ENCODE assay signal across 14 cellular contexts in the genomic region with DNA sequence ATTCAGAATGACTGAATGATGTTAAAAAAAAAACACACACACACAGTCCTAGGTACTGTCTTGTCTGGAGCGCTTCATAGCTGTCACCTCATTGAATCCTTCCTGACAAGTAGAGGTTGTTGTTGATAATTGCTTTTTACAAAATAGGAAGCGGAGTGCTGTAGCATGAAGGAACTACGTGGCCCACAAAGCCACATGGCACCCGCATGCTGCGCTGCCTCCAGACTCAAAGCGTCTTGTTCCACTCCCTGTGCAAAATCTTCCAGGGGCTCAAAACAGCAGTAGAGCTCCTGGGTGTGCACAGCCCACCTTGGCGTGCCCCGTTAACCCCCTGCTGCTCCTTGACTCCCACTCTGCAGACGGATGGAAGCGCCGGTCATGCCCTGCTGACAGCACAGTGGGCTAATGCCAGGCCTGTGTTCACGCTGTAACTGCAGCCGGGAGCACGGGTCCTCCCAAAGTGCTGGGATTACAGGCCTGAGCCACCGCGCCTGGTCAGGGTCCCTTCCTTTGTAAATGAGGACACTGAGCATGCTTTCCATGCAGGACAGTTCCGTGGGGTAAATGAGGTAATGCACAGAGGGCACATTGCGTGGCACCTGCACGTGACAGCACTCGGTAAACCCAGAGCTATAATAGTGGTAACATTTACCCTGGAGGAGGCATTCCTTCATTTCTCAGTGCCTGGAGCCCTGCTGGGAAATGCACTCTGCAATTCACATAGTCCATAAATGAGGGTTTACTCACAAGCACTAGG.
DNase-seq lines count a peak whose midpoint lies in the region; ATAC-seq and TF ChIP-seq lines count a peak whose summit lies in the region.
"Had no signal": no experiment of that assay in that cellular context is flagged by ENCODE, and none has a peak within 500 bp of the region (broad histone marks: within the 10 kb centered on the region; RNA-seq: fewer than 3 reads in every experiment).

No MANE protein-coding gene starts in this region.

- TF ChIP-seq CTCF in IMR-90 (conservative IDR thresholded peaks at IDR 0.05; ENCODE audit: low read depth, low read length): no peak
- TF ChIP-seq CTCF in choroid plexus epithelial cell (conservative IDR thresholded peaks at IDR 0.05; ENCODE audit: low read depth, low read length): no peak

- H3K23ac ChIP-seq in IMR-90 (ENCODE audit: low read depth, low read length): no peak overlapping the region

- no peak overlapping the region for H2AFZ ChIP-seq in IMR-90 (replicated peaks; ENCODE audit: low read length, poor library complexity)

- no peak for TF ChIP-seq POLR2A in IMR-90 (IDR thresholded peaks at IDR 0.05; ENCODE audit: low read depth, low read length)

- no peak overlapping the region for H2BK5ac ChIP-seq in IMR-90 (ENCODE audit: low read depth, low read length, poor library complexity, severe bottlenecking)

- H2BK20ac ChIP-seq in IMR-90 (ENCODE audit: low read depth, low read length): no peak overlapping the region

- DNase-seq in activated effector memory CD4-positive, alpha-beta T cell treated with anti-CD3 and anti-CD28 coated beads, Interleukin-2, amount 50 U/mL, for 16 hours: peak; percentile 56
- DNase-seq in activated effector memory CD4-positive, alpha-beta T cell treated with Interleukin-2 at 50 U/mL for 16 hours: no peak
- DNase-seq in IMR-90: no peak
- peak; percentile 6 for DNase-seq in choroid plexus epithelial cell (ENCODE audit: low read depth)
- DNase-seq in putamen (ENCODE audit: low spot score): peak; percentile 12
- DNase-seq in NCI-H1105 (lab: John Stamatoyannopoulos, UW): no peak
- DNase-seq: COR-L47; NCI-H1105 treated with DMSO at 0.1 percent for 48 hours; stimulated activated CD4-positive, alpha-beta T cell treated with anti-CD3 and anti-CD28 coated beads, Interleukin-1b, Interleukin-23, amount 100 ng/mL, for 48 hours; T-helper 2 cell had no signal

- dilution Hi-C loops in IMR-90 (cut with HindIII; ENCODE audit: low sequenced_read_pairs, unreplicated experiment): no loop called here

- no peaks in the 10 kb centered on the region for H4K20me1 ChIP-seq in IMR-90 (ENCODE audit: insufficient read depth, low read length)

- CTCF ChIA-PET in IMR-90 (lab: Yijun Ruan, JAX): no interaction called here

- 89% methylated on average over 9 of the region's 20 CpGs; no CpG with 5 or more reads in 1 of the 2 experiments for WGBS in IMR-90 (ENCODE audit: extremely low coverage in 2 of 2, insufficient read length in 1 of 2), 2 experiments

- no peak overlapping the region for H2BK120ac ChIP-seq in IMR-90 (ENCODE audit: low read depth, low read length)

- no peak overlapping the region for H2AK5ac ChIP-seq in IMR-90 (ENCODE audit: low read depth, low read length)

- H3K36me3 ChIP-seq in IMR-90 (ENCODE audit: control insufficient read depth, insufficient read depth, low read length): no peaks in the 10 kb centered on the region
- H3K36me3 ChIP-seq: suprapubic skin had no signal

- in situ Hi-C loops in IMR-90 (cut with MboI; ENCODE audit: low sequenced_read_pairs): no loop called here

- no peaks in the 10 kb centered on the region; the same call in 1 of the 2 replicates for H3K27me3 ChIP-seq in IMR-90 (ENCODE audit: control insufficient read depth, insufficient read depth, low read length)

- no peaks in the 10 kb centered on the region for H3K4me1 ChIP-seq in IMR-90 (ENCODE audit: control insufficient read depth, insufficient read depth, low read length)
- H3K4me1 ChIP-seq: suprapubic skin had no signal

- no peak overlapping the region for H4K5ac ChIP-seq in IMR-90 (ENCODE audit: low read depth, low read length)

- ATAC-seq in IMR-90 (ENCODE audit: low read depth) (no peak), GM18498 (IDR thresholded peaks at IDR 0.05; ENCODE audit: unreplicated experiment) (no peak), GM18867 (IDR thresholded peaks at IDR 0.05; ENCODE audit: unreplicated experiment) (no peak)
- ATAC-seq: naive thymus-derived CD8-positive, alpha-beta T cell had no signal

- no peak overlapping the region for H4K8ac ChIP-seq in IMR-90 (ENCODE audit: low read depth in 2 of 2, low read length in 2 of 2)

- H3K4me3 ChIP-seq in IMR-90 (ENCODE audit: insufficient read depth, low read depth, low read length) (no peak overlapping the region), choroid plexus epithelial cell (ENCODE audit: low read depth, low read length) (no peak overlapping the region)
- H3K4me3 ChIP-seq: suprapubic skin had no signal

- H2AK9ac ChIP-seq in IMR-90 (replicated peaks; ENCODE audit: low read depth, low read length, poor library complexity): peak overlapping the region; percentile 55

- H3K27ac ChIP-seq in IMR-90 (ENCODE audit: insufficient read depth, low read length): no peak overlapping the region
- H3K27ac ChIP-seq: suprapubic skin had no signal

- no peak for TF ChIP-seq RAD21 in IMR-90 (IDR thresholded peaks at IDR 0.05; ENCODE audit: low read length)

- POLR2A ChIA-PET in IMR-90 (lab: Charles Lee; ENCODE audit: unreplicated experiment): no interaction called here

- H3K9ac ChIP-seq in IMR-90 (ENCODE audit: low read depth, low read length): no peak overlapping the region

- H3K9me3 ChIP-seq in IMR-90 (ENCODE audit: control insufficient read depth, insufficient read depth, low read length): no peaks in the 10 kb centered on the region
- H3K9me3 ChIP-seq: suprapubic skin had no signal

- no peak overlapping the region for H3K4ac ChIP-seq in IMR-90 (ENCODE audit: low read depth, low read length)

- H4K91ac ChIP-seq in IMR-90 (ENCODE audit: insufficient read depth, low read depth, low read length): no peak overlapping the region

- H3K14ac ChIP-seq in IMR-90 (replicated peaks; ENCODE audit: low read depth, low read length): no peak overlapping the region

- H3K4me2 ChIP-seq in IMR-90 (ENCODE audit: low read depth, low read length): no peak overlapping the region

- no peak overlapping the region for H2BK15ac ChIP-seq in IMR-90 (ENCODE audit: low read depth, low read length)

- no peaks in the 10 kb centered on the region for H3K9me1 ChIP-seq in IMR-90 (ENCODE audit: insufficient read depth, low read length)

- no peak overlapping the region for H3K18ac ChIP-seq in IMR-90 (ENCODE audit: low read depth, low read length)

- BruUV-seq in IMR-90 (replicated peaks; lab: Mats Ljungman, UMichigan): no TSS peak

- no peaks in the 10 kb centered on the region for H3K79me1 ChIP-seq in IMR-90 (ENCODE audit: low read depth in 1 of 2, low read length in 2 of 2)

- intact Hi-C loops in IMR-90 (cut with micrococcal nuclease): no loop called here

- H3K56ac ChIP-seq in IMR-90 (ENCODE audit: extremely low read depth, insufficient read depth, low read length): no peak overlapping the region

TF ChIP-seq in IMR-90, 13 proteins besides CTCF, POLR2A, EP300 and RAD21:
- no peak for TF ChIP-seq BHLHE40 (IDR thresholded peaks at IDR 0.05; ENCODE audit: low read depth, low read length)
- TF ChIP-seq FOS (IDR thresholded peaks at IDR 0.05; ENCODE audit: low read depth, low read length): no peak
- TF ChIP-seq, protein P1, sequence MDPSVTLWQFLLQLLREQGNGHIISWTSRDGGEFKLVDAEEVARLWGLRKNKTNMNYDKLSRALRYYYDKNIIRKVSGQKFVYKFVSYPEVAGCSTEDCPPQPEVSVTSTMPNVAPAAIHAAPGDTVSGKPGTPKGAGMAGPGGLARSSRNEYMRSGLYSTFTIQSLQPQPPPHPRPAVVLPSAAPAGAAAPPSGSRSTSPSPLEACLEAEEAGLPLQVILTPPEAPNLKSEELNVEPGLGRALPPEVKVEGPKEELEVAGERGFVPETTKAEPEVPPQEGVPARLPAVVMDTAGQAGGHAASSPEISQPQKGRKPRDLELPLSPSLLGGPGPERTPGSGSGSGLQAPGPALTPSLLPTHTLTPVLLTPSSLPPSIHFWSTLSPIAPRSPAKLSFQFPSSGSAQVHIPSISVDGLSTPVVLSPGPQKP (IDR thresholded peaks at IDR 0.05; ENCODE audit: borderline replicate concordance, low read depth, low read length): no peak
- TF ChIP-seq SMC3 (IDR thresholded peaks at IDR 0.05; ENCODE audit: low read depth, low read length): no peak
- no peak for TF ChIP-seq CHD1 (IDR thresholded peaks at IDR 0.05; ENCODE audit: low read depth, low read length)
- no peak for TF ChIP-seq RFX5 (IDR thresholded peaks at IDR 0.05; ENCODE audit: low read depth, low read length)
- TF ChIP-seq, protein P2, sequence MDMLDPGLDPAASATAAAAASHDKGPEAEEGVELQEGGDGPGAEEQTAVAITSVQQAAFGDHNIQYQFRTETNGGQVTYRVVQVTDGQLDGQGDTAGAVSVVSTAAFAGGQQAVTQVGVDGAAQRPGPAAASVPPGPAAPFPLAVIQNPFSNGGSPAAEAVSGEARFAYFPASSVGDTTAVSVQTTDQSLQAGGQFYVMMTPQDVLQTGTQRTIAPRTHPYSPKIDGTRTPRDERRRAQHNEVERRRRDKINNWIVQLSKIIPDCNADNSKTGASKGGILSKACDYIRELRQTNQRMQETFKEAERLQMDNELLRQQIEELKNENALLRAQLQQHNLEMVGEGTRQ (IDR thresholded peaks at IDR 0.05; ENCODE audit: low read depth, low read length): no peak
- no peak for TF ChIP-seq MAZ (IDR thresholded peaks at IDR 0.05; ENCODE audit: borderline replicate concordance, low read depth, low read length)
- TF ChIP-seq MAFK (IDR thresholded peaks at IDR 0.05; ENCODE audit: low read depth, low read length): no peak
- TF ChIP-seq CEBPB (IDR thresholded peaks at IDR 0.05; ENCODE audit: low read depth, low read length): no peak
- TF ChIP-seq NFE2L2 (IDR thresholded peaks at IDR 0.05; ENCODE audit: low read depth, low read length): no peak
- TF ChIP-seq MXI1 (IDR thresholded peaks at IDR 0.05; ENCODE audit: borderline replicate concordance, low read depth, low read length): no peak
- TF ChIP-seq RCOR1 (IDR thresholded peaks at IDR 0.05; ENCODE audit: insufficient replicate concordance, low read length): no peak

Comparison
In these comparisons a context has a peak if more than half of its experiments do, and no peak if none do; other contexts are left out.
1. DNase-seq: peak in activated effector memory CD4-positive, alpha-beta T cell treated with anti-CD3 and anti-CD28 coated beads, Interleukin-2, amount 50 U/mL, for 16 hours (single experiment), choroid plexus epithelial cell (single experiment) and putamen (single experiment); none in activated effector memory CD4-positive, alpha-beta T cell treated with Interleukin-2 at 50 U/mL for 16 hours (single experiment), IMR-90 (single experiment) and NCI-H1105 (single experiment).